8 cellular contexts compared by ENCODE assay signal in genomic region chr17:3668279-3669084, GRCh38. TPM values are rescaled to one million over a fixed set of nuclear protein-coding genes. Genes with fewer than 3 reads are reported as not detected.
DNase-seq lines count a peak whose midpoint lies in the region; ATAC-seq and TF ChIP-seq lines count a peak whose summit lies in the region.

TSS of gene EMC6 (plus strand) at chr17:3668812. CDS start at chr17:3669147, 335 bp downstream.
TSS of gene TAX1BP3 (minus strand) at chr17:3668578. CDS start at chr17:3668526, 52 bp downstream.

- H3K4me1 Mint-ChIP-seq in activated naive CD8-positive, alpha-beta T cell treated with anti-CD3 and anti-CD28 coated beads, Interleukin-2, amount 10 ng/mL, durations not matched to agents 7 days and 5 days = peaks cover 12% of the 10 kb centered on the region
- H3K4me1 Mint-ChIP-seq in osteocyte (ENCODE audit: unreplicated experiment) = peaks cover 33% of the 10 kb centered on the region

- peak within 1 kb of the TSS; percentile 92 for H3K4me3 Mint-ChIP-seq in activated naive CD8-positive, alpha-beta T cell treated with anti-CD3 and anti-CD28 coated beads, Interleukin-2, amount 10 ng/mL, durations not matched to agents 7 days and 5 days
- H3K4me3 Mint-ChIP-seq in osteocyte (ENCODE audit: unreplicated experiment) = peak within 1 kb of the TSS; percentile 89

- POLR2A ChIA-PET in activated naive CD8-positive, alpha-beta T cell treated with anti-CD3 and anti-CD28 coated beads, Interleukin-2, amount 10 ng/mL, durations not matched to agents 7 days and 5 days (lab: Charles Lee) = interaction anchor here (0.6 to 1.0 kb wide), 4 partner anchors 9 to 126 kb away, joined by 3 to 8 read pairs (median 4); partner anchors contain the start of genes CTNS and SHPK

- no peaks in the 10 kb centered on the region for H3K9me2 ChIP-seq in SU-DHL-6 (replicated peaks; ENCODE audit: insufficient read depth, low read length)

- intact Hi-C loops in head of caudate nucleus (cut with DNase I) = loop anchor here (10.0 kb wide), 2 partner anchors 134 to 624 kb away; no protein-coding TSS in a partner anchor

- H3K27me3 Mint-ChIP-seq in activated naive CD8-positive, alpha-beta T cell treated with anti-CD3 and anti-CD28 coated beads, Interleukin-2, amount 10 ng/mL, durations not matched to agents 7 days and 5 days = no peaks in the 10 kb centered on the region
- H3K27me3 Mint-ChIP-seq in osteocyte (ENCODE audit: unreplicated experiment) = no peaks in the 10 kb centered on the region

- no peaks in the 10 kb centered on the region for H3K36me3 ChIP-seq in SU-DHL-6 (ENCODE audit: low read length)
- H3K36me3 ChIP-seq in thymus (ENCODE audit: control insufficient read depth, insufficient read depth) = peaks cover 16% of the 10 kb centered on the region

- WGBS in thymus = under 1% methylated on average over 89 of the region's 89 CpGs

- 0 out of 2 replicates have a peak, but pooled peaks cover 7% of the 10 kb centered on the region for H3F3A ChIP-seq in SU-DHL-6 (ENCODE audit: insufficient read depth)

- H3K79me2 ChIP-seq in SU-DHL-6 (ENCODE audit: insufficient read depth, low read length) = peaks cover 21% of the 10 kb centered on the region

- no peaks in the 10 kb centered on the region for H3K9me3 Mint-ChIP-seq in activated naive CD8-positive, alpha-beta T cell treated with anti-CD3 and anti-CD28 coated beads, Interleukin-2, amount 10 ng/mL, durations not matched to agents 7 days and 5 days
- no peaks in the 10 kb centered on the region for H3K9me3 Mint-ChIP-seq in osteocyte (ENCODE audit: unreplicated experiment)

- TF ChIP-seq CTCF in GM10266 (IDR thresholded peaks at IDR 0.05; ENCODE audit: control insufficient read depth, insufficient read depth, low read depth, missing control alignments) = no peak
- TF ChIP-seq CTCF in SU-DHL-6 (IDR thresholded peaks at IDR 0.05; ENCODE audit: insufficient read depth, low read length, poor library complexity, severe bottlenecking) = no peak
- no peak for TF ChIP-seq CTCF in osteocyte (IDR thresholded peaks at IDR 0.05)

- H3K36me3 Mint-ChIP-seq in activated naive CD8-positive, alpha-beta T cell treated with anti-CD3 and anti-CD28 coated beads, Interleukin-2, amount 10 ng/mL, durations not matched to agents 7 days and 5 days = peaks cover 3% of the 10 kb centered on the region
- H3K36me3 Mint-ChIP-seq in osteocyte (ENCODE audit: unreplicated experiment) = peaks cover 13% of the 10 kb centered on the region

- peak within 1 kb of the TSS; percentile 79 for H3K4me2 ChIP-seq in SU-DHL-6 (ENCODE audit: low read depth, low read length, poor library complexity, severe bottlenecking)

- H2AFZ ChIP-seq in SU-DHL-6 (ENCODE audit: low read depth, low read length, severe bottlenecking) = peak within 1 kb of the TSS; percentile 81

- H4K20me1 ChIP-seq in SU-DHL-6 (ENCODE audit: low read depth, low read length) = no peaks in the 10 kb centered on the region

- H3K27ac ChIP-seq in SU-DHL-6 (ENCODE audit: low read depth, low read length) (peak within 1 kb of the TSS; percentile 30), thymus (ENCODE audit: low read depth) (peak within 1 kb of the TSS; percentile 91)

- peak within 1 kb of the TSS; percentile 79 for H3K27ac Mint-ChIP-seq in activated naive CD8-positive, alpha-beta T cell treated with anti-CD3 and anti-CD28 coated beads, Interleukin-2, amount 10 ng/mL, durations not matched to agents 7 days and 5 days
- H3K27ac Mint-ChIP-seq in osteocyte (ENCODE audit: unreplicated experiment) = peak within 1 kb of the TSS; percentile 94

- H3K4me1 ChIP-seq in thymus (ENCODE audit: control insufficient read depth, insufficient read depth, low read length) = peaks cover 13% of the 10 kb centered on the region

- DNase-seq in GM10266 (ENCODE audit: extremely low spot score) (peak; percentile 100), NCI-H128 (lab: John Stamatoyannopoulos, UW; ENCODE audit: unreplicated experiment) (peak; percentile 86), head of caudate nucleus (peak; percentile 98 to 100 (median 99)), osteocyte (ENCODE audit: extremely low spot score, unreplicated experiment) (peak; percentile 100)
- DNase-seq in activated naive CD8-positive, alpha-beta T cell treated with anti-CD3 and anti-CD28 coated beads, Interleukin-2, amount 10 ng/mL, durations not matched to agents 7 days and 5 days = peak; percentile 100

- peak within 1 kb of the TSS; percentile 83 for H3K9ac ChIP-seq in SU-DHL-6 (ENCODE audit: low read length)

- H3K27me3 ChIP-seq in SU-DHL-6 (ENCODE audit: low read length) (no peaks in the 10 kb centered on the region), thymus (ENCODE audit: control insufficient read depth, insufficient read depth) (no peaks in the 10 kb centered on the region)

- H3K9me3 ChIP-seq in SU-DHL-6 (ENCODE audit: insufficient read depth, low read length) (no peaks in the 10 kb centered on the region), thymus (ENCODE audit: control insufficient read depth) (no peaks in the 10 kb centered on the region)

- ATAC-seq in HG02642 (IDR thresholded peaks at IDR 0.05; ENCODE audit: poor library complexity, unreplicated experiment) = peak; percentile 85
- peak; percentile 95 for ATAC-seq in activated naive CD8-positive, alpha-beta T cell treated with anti-CD3 and anti-CD28 coated beads, Interleukin-2, amount 10 ng/mL, durations not matched to agents 7 days and 5 days (ENCODE audit: low read depth)

- H3K4me3 ChIP-seq in SU-DHL-6 (ENCODE audit: insufficient read depth, low read length, poor library complexity, severe bottlenecking) = peak within 1 kb of the TSS; percentile 75
- H3K4me3 ChIP-seq in thymus (ENCODE audit: low read length) = peak within 1 kb of the TSS; percentile 94

RNA-seq across cellular contexts. Expression of gene EMC6, which starts in this region (rescaled TPM):
- total RNA-seq in activated naive CD8-positive, alpha-beta T cell treated with anti-CD3 and anti-CD28 coated beads, Interleukin-2, amount 10 ng/mL, durations not matched to agents 7 days and 5 days = 10 to 100 TPM; 31.1 to 34.6 TPM
- 37.0 and 43.8 TPM in 2 replicates for total RNA-seq in osteocyte
- 68.7 TPM for polyA plus RNA-seq in thymus

RNA-seq across cellular contexts. Expression of gene TAX1BP3, which starts in this region (rescaled TPM):
- total RNA-seq in activated naive CD8-positive, alpha-beta T cell treated with anti-CD3 and anti-CD28 coated beads, Interleukin-2, amount 10 ng/mL, durations not matched to agents 7 days and 5 days = 10 to 100 TPM; 18.5 to 18.8 TPM
- total RNA-seq in osteocyte = 149 TPM in 2 replicates
- 73.2 TPM for polyA plus RNA-seq in thymus

Comparison
In these comparisons a context has a peak if more than half of its experiments do, and no peak if none do; other contexts are left out.
1. Peak in every context shown above with its lines: DNase-seq, ATAC-seq, H3K4me3 ChIP-seq and H3K27ac ChIP-seq.